ENCODE assay signal across 9 cellular contexts in genomic region chr3:47244531-47245100, GRCh38.
"Had no signal": no experiment of that assay in that cellular context is flagged by ENCODE, and none has a peak within 500 bp of the region (broad histone marks: within the 10 kb centered on the region; RNA-seq: fewer than 3 reads in every experiment).

No MANE protein-coding gene starts in this region.

- H3K4me1 Mint-ChIP-seq: IgD-negative memory B cell had no signal

- H3K27ac Mint-ChIP-seq: HFFc6, IgD-negative memory B cell had no signal

- H3K4me3 Mint-ChIP-seq: HFFc6, IgD-negative memory B cell had no signal

- H3K9me3 ChIP-seq: HAP-1 had no signal

- H3K4me3 ChIP-seq: GM23248, HAP-1 had no signal

- H3K36me3 ChIP-seq: HAP-1 had no signal

- H3K9me3 Mint-ChIP-seq: HFFc6, IgD-negative memory B cell had no signal

- H3K9ac ChIP-seq: GM23248 had no signal

- H3K27ac ChIP-seq: GM23248, HL-60 had no signal

- H2AFZ ChIP-seq: GM23248 had no signal

- H3K4me1 ChIP-seq: HAP-1 had no signal

- ATAC-seq: HCT116, HepG2 had no signal

- FAIRE-seq: HepG2 had no signal

- H3K36me3 Mint-ChIP-seq: IgD-negative memory B cell had no signal

- DNase-seq: GM23248, GOT3, H7, HFFc6 had no signal
